29 cellular contexts compared by ENCODE assay signal in the genomic region with DNA sequence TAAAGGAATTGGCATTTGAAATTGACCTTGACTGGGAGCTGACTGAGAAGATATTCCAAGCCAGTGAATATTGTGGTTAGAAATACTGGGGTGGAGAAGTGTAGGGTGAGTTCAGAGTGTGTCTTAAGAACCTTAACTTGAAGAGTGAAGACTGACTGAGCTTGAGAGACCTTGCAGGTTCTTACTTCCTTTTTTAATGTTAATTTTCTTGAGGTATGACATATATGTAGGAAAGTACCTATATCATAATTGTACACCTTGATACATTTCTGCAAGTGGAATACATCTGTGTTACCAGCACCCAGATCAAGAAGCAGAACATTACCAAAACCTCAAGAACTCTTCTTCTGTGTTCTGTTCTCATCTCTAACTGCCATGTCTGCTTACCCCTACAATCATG. TPM values are rescaled to one million over a fixed set of nuclear protein-coding genes. Genes with fewer than 3 reads are reported as not detected.
DNase-seq lines count a peak whose midpoint lies in the region; ATAC-seq and TF ChIP-seq lines count a peak whose summit lies in the region.
"Had no signal": no experiment of that assay in that cellular context is flagged by ENCODE, and none has a peak within 500 bp of the region (broad histone marks: within the 10 kb centered on the region; RNA-seq: fewer than 3 reads in every experiment).

No MANE protein-coding gene starts in this region.

- peaks cover 35% of the 10 kb centered on the region for H3K36me3 Mint-ChIP-seq in activated CD8-positive, alpha-beta memory T cell treated with anti-CD3 and anti-CD28 coated beads, Interleukin-2, amount 10 ng/mL, durations not matched to agents 7 days and 5 days

- no peak overlapping the region for H3K4me3 ChIP-seq in osteoblast (ENCODE audit: insufficient read depth, low read length)
- H3K4me3 ChIP-seq: coronary artery, gastrocnemius medialis, PC-9, smooth muscle cell, upper lobe of left lung had no signal

- H3K27me3 ChIP-seq in osteoblast (ENCODE audit: insufficient read depth, low read length), result no peaks in the 10 kb centered on the region
- H3K27me3 ChIP-seq: gastrocnemius medialis, upper lobe of left lung had no signal

- H3K4me1 ChIP-seq in osteoblast (ENCODE audit: insufficient read depth, low read length), result peaks cover 30% of the 10 kb centered on the region
- H3K4me1 ChIP-seq: gastrocnemius medialis had no signal

- DNase-seq in EH (ENCODE audit: low read depth) (peak; percentile 16), HCEC 1CT (peak; percentile 13), epithelial cell of prostate (ENCODE audit: low read depth, low spot score) (no peak), osteoblast (ENCODE audit: insufficient read length, low spot score, missing footprints) (no peak), NOMO-1 treated with dmso at 0.1 percent for 144 hours (lab: John Stamatoyannopoulos, UW; ENCODE audit: unreplicated experiment) (no peak), activated gamma-delta T cell treated with Interleukin-2 at 50 U/mL for 16 hours (no peak)
- no peak for DNase-seq in activated CD8-positive, alpha-beta memory T cell treated with anti-CD3 and anti-CD28 coated beads, Interleukin-2, amount 10 ng/mL, durations not matched to agents 7 days and 5 days
- DNase-seq: activated CD4-positive, alpha-beta T cell treated with anti-CD3 and anti-CD28 coated beads, Interleukin-2, amount 10 ng/mL, durations not matched to agents 7 days and 5 days; effector memory CD4-positive, alpha-beta T cell; gastrocnemius medialis; immature natural killer cell; Kasumi-1; MV-4-11; naive thymus-derived CD8-positive, alpha-beta T cell; NCI-H1436 treated with DMSO at 0.1 percent for 48 hours; NCI-H446; PC-9; SHP77; stimulated activated CD4-positive, alpha-beta T cell treated with anti-CD3 and anti-CD28 coated beads, Interleukin-1b, Interleukin-23, amount 100 ng/mL, for 48 hours; stimulated activated CD8-positive, alpha-beta memory T cell treated with anti-CD3 and anti-CD28 coated beads, Interleukin-4, amount 100 ng/mL, for 48 hours; SW 1271; T-helper 9 cell; upper lobe of left lung; WERI-Rb-1 had no signal

- no peaks in the 10 kb centered on the region for H3K27me3 Mint-ChIP-seq in activated CD8-positive, alpha-beta memory T cell treated with anti-CD3 and anti-CD28 coated beads, Interleukin-2, amount 10 ng/mL, durations not matched to agents 7 days and 5 days
- H3K27me3 Mint-ChIP-seq: activated CD4-positive, alpha-beta T cell treated with anti-CD3 and anti-CD28 coated beads, Interleukin-2, amount 10 ng/mL, durations not matched to agents 7 days and 5 days; activated T-helper 17 cell treated with anti-CD3 and anti-CD28 coated beads, Interleukin-2, amount 50 U/mL, for 72 hours; naive thymus-derived CD8-positive, alpha-beta T cell had no signal

- ATAC-seq in activated CD8-positive, alpha-beta memory T cell treated with anti-CD3 and anti-CD28 coated beads, Interleukin-2, amount 10 ng/mL, durations not matched to agents 7 days and 5 days, result no peak
- ATAC-seq: activated naive CD4-positive, alpha-beta T cell treated with anti-CD3 and anti-CD28 coated beads, Interleukin-2, amount 50 U/mL, for 72 hours; activated T-helper 17 cell treated with anti-CD3 and anti-CD28 coated beads, Interleukin-2, amount 50 U/mL, for 72 hours; gastrocnemius medialis; HCT116; naive thymus-derived CD8-positive, alpha-beta T cell had no signal

- H3K36me3 ChIP-seq in osteoblast (ENCODE audit: insufficient read depth, low read length), result peaks cover 6% of the 10 kb centered on the region

- CTCF ChIA-PET in activated CD8-positive, alpha-beta memory T cell treated with anti-CD3 and anti-CD28 coated beads, Interleukin-2, amount 10 ng/mL, durations not matched to agents 7 days and 5 days (lab: Charles Lee), result interaction anchor here (0.8 to 1.9 kb wide), 2 partner anchors 11 to 76 kb away, joined by 3 to 6 read pairs; partner anchors contain the start of gene DHX35

- H3K4me3 Mint-ChIP-seq in activated CD8-positive, alpha-beta memory T cell treated with anti-CD3 and anti-CD28 coated beads, Interleukin-2, amount 10 ng/mL, durations not matched to agents 7 days and 5 days, result no peak overlapping the region
- H3K4me3 Mint-ChIP-seq: activated CD4-positive, alpha-beta T cell treated with anti-CD3 and anti-CD28 coated beads, Interleukin-2, amount 10 ng/mL, durations not matched to agents 7 days and 5 days; activated T-helper 17 cell treated with anti-CD3 and anti-CD28 coated beads, Interleukin-2, amount 50 U/mL, for 72 hours; immature natural killer cell; naive thymus-derived CD8-positive, alpha-beta T cell had no signal

- H3K79me2 ChIP-seq in osteoblast (ENCODE audit: insufficient read depth, low read length), result peaks cover 33% of the 10 kb centered on the region

- H4K20me1 ChIP-seq in osteoblast (ENCODE audit: insufficient read depth, low read length), result no peaks in the 10 kb centered on the region

- no peak overlapping the region for H3K27ac Mint-ChIP-seq in activated CD8-positive, alpha-beta memory T cell treated with anti-CD3 and anti-CD28 coated beads, Interleukin-2, amount 10 ng/mL, durations not matched to agents 7 days and 5 days
- H3K27ac Mint-ChIP-seq: activated CD4-positive, alpha-beta T cell treated with anti-CD3 and anti-CD28 coated beads, Interleukin-2, amount 10 ng/mL, durations not matched to agents 7 days and 5 days; activated naive CD4-positive, alpha-beta T cell treated with anti-CD3 and anti-CD28 coated beads, Interleukin-2, amount 50 U/mL, for 72 hours; activated T-helper 17 cell treated with anti-CD3 and anti-CD28 coated beads, Interleukin-2, amount 50 U/mL, for 72 hours; immature natural killer cell had no signal

- H3K4me1 Mint-ChIP-seq in activated CD8-positive, alpha-beta memory T cell treated with anti-CD3 and anti-CD28 coated beads, Interleukin-2, amount 10 ng/mL, durations not matched to agents 7 days and 5 days, result peaks cover 23% of the 10 kb centered on the region
- H3K4me1 Mint-ChIP-seq: immature natural killer cell had no signal

- no peaks in the 10 kb centered on the region for H3K9me3 Mint-ChIP-seq in activated CD8-positive, alpha-beta memory T cell treated with anti-CD3 and anti-CD28 coated beads, Interleukin-2, amount 10 ng/mL, durations not matched to agents 7 days and 5 days (ENCODE audit: low read depth)
- H3K9me3 Mint-ChIP-seq: activated CD4-positive, alpha-beta T cell treated with anti-CD3 and anti-CD28 coated beads, Interleukin-2, amount 10 ng/mL, durations not matched to agents 7 days and 5 days; activated naive CD4-positive, alpha-beta T cell treated with anti-CD3 and anti-CD28 coated beads, Interleukin-2, amount 50 U/mL, for 72 hours; activated T-helper 17 cell treated with anti-CD3 and anti-CD28 coated beads, Interleukin-2, amount 50 U/mL, for 72 hours; immature natural killer cell; naive thymus-derived CD8-positive, alpha-beta T cell had no signal

- peak overlapping the region; percentile 82 for H3K27ac ChIP-seq in epithelial cell of prostate
- H3K27ac ChIP-seq in osteoblast (ENCODE audit: low read depth, low read length), result peak overlapping the region; percentile 65
- H3K27ac ChIP-seq: gastrocnemius medialis, PC-9, WERI-Rb-1 had no signal

- no peaks in the 10 kb centered on the region for H3K9me3 ChIP-seq in osteoblast (ENCODE audit: low read depth, low read length)
- H3K9me3 ChIP-seq: gastrocnemius medialis, upper lobe of left lung had no signal

- H2AFZ ChIP-seq in osteoblast (ENCODE audit: low read length), result no peak overlapping the region
- H2AFZ ChIP-seq: PC-9 had no signal

- no peak for TF ChIP-seq CTCF in osteoblast (IDR thresholded peaks at IDR 0.05; ENCODE audit: extremely low read depth, low read depth, low read length)

- peak overlapping the region; percentile 69 for H3K4me2 ChIP-seq in osteoblast (ENCODE audit: insufficient read depth, low read length)
- H3K4me2 ChIP-seq: PC-9, smooth muscle cell had no signal

RNA-seq across cellular contexts. Expression of gene DHX35, which starts 11.0 kb away (rescaled TPM):
- total RNA-seq in osteoblast, result 9.7 and 10.5 TPM in 2 replicates
- 10 to 100 TPM; 10.5 to 12.9 TPM for total RNA-seq in activated CD8-positive, alpha-beta memory T cell treated with anti-CD3 and anti-CD28 coated beads, Interleukin-2, amount 10 ng/mL, durations not matched to agents 7 days and 5 days

RNA-seq across cellular contexts. Expression of gene FAM83D, which starts 46.9 kb away (rescaled TPM):
- 1.8 and 2.2 TPM in 2 replicates for total RNA-seq in osteoblast
- 10 to 100 TPM; 23.1 to 28.4 TPM for total RNA-seq in activated CD8-positive, alpha-beta memory T cell treated with anti-CD3 and anti-CD28 coated beads, Interleukin-2, amount 10 ng/mL, durations not matched to agents 7 days and 5 days

Comparison
In these comparisons a context has a peak if more than half of its experiments do, and no peak if none do; other contexts are left out.
1. DNase-seq: peak in EH (single experiment) and HCEC 1CT (single experiment); none in epithelial cell of prostate (single experiment), osteoblast (single experiment), NOMO-1 treated with dmso at 0.1 percent for 144 hours (single experiment), activated gamma-delta T cell treated with Interleukin-2 at 50 U/mL for 16 hours (single experiment) and activated CD8-positive, alpha-beta memory T cell treated with anti-CD3 and anti-CD28 coated beads, Interleukin-2, amount 10 ng/mL, durations not matched to agents 7 days and 5 days (single experiment).